Comparison of ENCODE assay signal across 8 cellular contexts in genomic region chr11:65711785-65712632, GRCh38. TPM values are rescaled to one million over a fixed set of nuclear protein-coding genes. Genes with fewer than 3 reads are reported as not detected.
DNase-seq lines count a peak whose midpoint lies in the region; ATAC-seq and TF ChIP-seq lines count a peak whose summit lies in the region.

Gene KAT5 (plus strand): TSS chr11:65712252. CDS start chr11:65712268, 16 bp downstream.

- peak; percentile 59 for TF ChIP-seq POLR2A in testis (IDR thresholded peaks at IDR 0.05)

- peak within 1 kb of the TSS; percentile 96 for H3K4me3 Mint-ChIP-seq in activated naive CD4-positive, alpha-beta T cell treated with anti-CD3 and anti-CD28 coated beads, Interleukin-2, amount 50 U/mL, for 24 hours

- H3K4me3 ChIP-seq in SK-N-SH (ENCODE audit: low read depth in 2 of 2, low read length in 1 of 2) (peak within 1 kb of the TSS; percentile 62 to 72), testis (peak within 1 kb of the TSS; percentile 64 to 74)

- H3F3A ChIP-seq in SK-N-SH (replicated peaks; ENCODE audit: insufficient read depth): no peaks in the 10 kb centered on the region

- no peaks in the 10 kb centered on the region for H3K9me3 ChIP-seq in SK-N-SH
- H3K9me3 ChIP-seq in testis: no peaks in the 10 kb centered on the region

- peak; percentile 92 for DNase-seq in GM10248 (ENCODE audit: extremely low spot score)
- peak; percentile 98 for DNase-seq in NCI-H1048 (lab: John Stamatoyannopoulos, UW)
- DNase-seq in SK-N-SH: peak; percentile 95
- peak; percentile 98 for DNase-seq in glomerular visceral epithelial cell (ENCODE audit: extremely low spot score)
- peak; percentile 99 for DNase-seq in omental fat pad (ENCODE audit: low spot score)
- DNase-seq in testis: peak; percentile 99

- TF ChIP-seq EP300 in SK-N-SH (IDR thresholded peaks at IDR 0.05; ENCODE audit: borderline replicate concordance in 1 of 2, low read depth in 1 of 2, low read length in 1 of 2): peak in 1 of 2 experiments; percentile 34; a peak in 1 of 4 replicates

- peak within 1 kb of the TSS; percentile 95 for H3K27ac Mint-ChIP-seq in activated naive CD4-positive, alpha-beta T cell treated with anti-CD3 and anti-CD28 coated beads, Interleukin-2, amount 50 U/mL, for 24 hours

- no peaks in the 10 kb centered on the region for H3K9me3 Mint-ChIP-seq in activated naive CD4-positive, alpha-beta T cell treated with anti-CD3 and anti-CD28 coated beads, Interleukin-2, amount 50 U/mL, for 24 hours

- H3K4me1 Mint-ChIP-seq in activated naive CD4-positive, alpha-beta T cell treated with anti-CD3 and anti-CD28 coated beads, Interleukin-2, amount 50 U/mL, for 24 hours: peaks cover 25% of the 10 kb centered on the region

- H3K79me2 ChIP-seq in SK-N-SH (ENCODE audit: insufficient read depth): peaks cover 18% of the 10 kb centered on the region; the same call in 1 of the 2 replicates

- H3K27ac ChIP-seq in SK-N-SH (ENCODE audit: low read depth in 2 of 2, low read length in 1 of 2) (peak within 1 kb of the TSS; percentile 96 to 98), testis (peak within 1 kb of the TSS; percentile 98)

- H3K9ac ChIP-seq in SK-N-SH: peak within 1 kb of the TSS; percentile 94

- POLR2A ChIA-PET in GM10248 (lab: Yijun Ruan, JAX) (interaction anchor here (0.7 to 2.2 kb wide), 6 partner anchors 9 to 289 kb away, joined by 3 to 18 read pairs (median 4); partner anchors contain the start of genes FIBP, MUS81, NEAT1 and RNASEH2C), SK-N-SH (lab: Yijun Ruan, JAX) (interaction anchor here (0.7 to 2.9 kb wide), 19 partner anchors 8 to 179 kb away, joined by 3 to 26 read pairs (median 5); partner anchors contain the start of genes AP5B1, CCDC85B, FIBP and MUS81)

- no peaks in the 10 kb centered on the region for H3K27me3 ChIP-seq in SK-N-SH (ENCODE audit: insufficient read depth)
- no peaks in the 10 kb centered on the region for H3K27me3 ChIP-seq in testis

- intact Hi-C loops in testis (cut with DNase I; ENCODE audit: low total_unique reads): loop anchor here (5.0 kb wide), 1 partner anchor 105 kb away; no protein-coding TSS in a partner anchor

- H2AFZ ChIP-seq in SK-N-SH (ENCODE audit: low read depth): peak within 1 kb of the TSS; percentile 100

- H3K27me3 Mint-ChIP-seq in activated naive CD4-positive, alpha-beta T cell treated with anti-CD3 and anti-CD28 coated beads, Interleukin-2, amount 50 U/mL, for 24 hours: no peaks in the 10 kb centered on the region

- peaks cover 6 to 8% of the 10 kb centered on the region in 2 experiments; a peak in 1 of 4 replicates for H3K4me1 ChIP-seq in SK-N-SH (ENCODE audit: control insufficient read depth in 1 of 2, insufficient read depth in 2 of 2, low read depth in 1 of 2, low read length in 1 of 2)
- peaks cover 12% of the 10 kb centered on the region for H3K4me1 ChIP-seq in testis

- CTCF ChIA-PET in GM10248 (lab: Yijun Ruan, JAX) (interaction anchor here (0.7 to 3.6 kb wide), 48 partner anchors 9 to 570 kb away, joined by 3 to 50 read pairs (median 4); partner anchors contain the start of genes AP5B1, BANF1, CCDC85B and EIF1AD), SK-N-SH (lab: Yijun Ruan, JAX) (interaction anchor here (0.5 to 5.3 kb wide), 72 partner anchors 8 to 356 kb away, joined by 3 to 111 read pairs (median 5); partner anchors contain the start of genes AP5B1, CCDC85B, FIBP and MUS81)

- H3K9me2 ChIP-seq in SK-N-SH: no peaks in the 10 kb centered on the region

- H4K20me1 ChIP-seq in SK-N-SH (ENCODE audit: insufficient read depth): no peaks in the 10 kb centered on the region

- H3K36me3 Mint-ChIP-seq in activated naive CD4-positive, alpha-beta T cell treated with anti-CD3 and anti-CD28 coated beads, Interleukin-2, amount 50 U/mL, for 24 hours: peaks cover 12% of the 10 kb centered on the region

- H3K36me3 ChIP-seq in SK-N-SH (replicated peaks in 1 of 2; ENCODE audit: control insufficient read depth in 1 of 2, insufficient read depth in 2 of 2, low read length in 1 of 2): peaks cover 22 to 31% of the 10 kb centered on the region in 2 experiments
- H3K36me3 ChIP-seq in testis (ENCODE audit: low read depth, missing control alignments): no peaks in the 10 kb centered on the region

- TF ChIP-seq CTCF in GM10248 (IDR thresholded peaks at IDR 0.05; ENCODE audit: control extremely low read depth, extremely low read depth, low read depth, missing control alignments) (peak; percentile 96), SK-N-SH (IDR thresholded peaks at IDR 0.05) (peak; percentile 95), omental fat pad (IDR thresholded peaks at IDR 0.05) (peak in 2 of 3 donors; percentile 92 to 99), testis (IDR thresholded peaks at IDR 0.05) (peak; percentile 99 to 100 (median 99))

- WGBS in SK-N-SH (ENCODE audit: low lambda C conversion rate): under 1% methylated on average over 44 of the region's 65 CpGs
- 0% methylated on average over 49 to 64 of the region's 65 CpGs for WGBS in testis, 2 donors

- TF ChIP-seq RAD21 in SK-N-SH (IDR thresholded peaks at IDR 0.05; ENCODE audit: low read length): peak; percentile 96

- ATAC-seq in HG02571 (IDR thresholded peaks at IDR 0.05; ENCODE audit: unreplicated experiment) (peak; percentile 76), omental fat pad (ENCODE audit: low FRiP score) (peak; percentile 95)

- H3K4me2 ChIP-seq in SK-N-SH: peak within 1 kb of the TSS; percentile 91

TF ChIP-seq in SK-N-SH, 30 proteins besides CTCF, POLR2A, EP300 and RAD21 (continues in another document):
- TF ChIP-seq POLR2AphosphoS5 (IDR thresholded peaks at IDR 0.05; ENCODE audit: low read depth, low read length): peak; percentile 59
- TF ChIP-seq GATA2 (CRISPR knock-in tag; IDR thresholded peaks at IDR 0.05): no peak
- no peak for TF ChIP-seq NRF1 (IDR thresholded peaks at IDR 0.05; ENCODE audit: low read depth, low read length)
- TF ChIP-seq NFIC (IDR thresholded peaks at IDR 0.05; ENCODE audit: borderline replicate concordance): peak; percentile 52; the same call in 1 of the 2 replicates
- peak; percentile 88 for TF ChIP-seq PBX3 (IDR thresholded peaks at IDR 0.05)
- no peak for TF ChIP-seq FOXM1 (IDR thresholded peaks at IDR 0.05; ENCODE audit: low read depth)
- no peak for TF ChIP-seq REST (IDR thresholded peaks at IDR 0.05; ENCODE audit: low read depth, low read length)
- TF ChIP-seq FOSL2 (IDR thresholded peaks at IDR 0.05; ENCODE audit: borderline replicate concordance, low read depth): no peak
- TF ChIP-seq USF1 (IDR thresholded peaks at IDR 0.05; ENCODE audit: borderline replicate concordance, low read depth): peak; percentile 100
- 0 out of 2 replicates have a peak, but pooled peaks have one; percentile 29 for TF ChIP-seq MXI1 (IDR thresholded peaks at IDR 0.05; ENCODE audit: low read depth, low read length)
- TF ChIP-seq FOXJ3 (CRISPR knock-in tag; IDR thresholded peaks at IDR 0.05): peak; percentile 26; the same call in 1 of the 2 replicates
- no peak for TF ChIP-seq EZH2phosphoT487 (IDR thresholded peaks at IDR 0.05; ENCODE audit: borderline replicate concordance, low read depth)
- peak; percentile 8 for TF ChIP-seq CHD2 (IDR thresholded peaks at IDR 0.05; ENCODE audit: low read length, partially characterized antibody)
- peak; percentile 26; the same call in 1 of the 2 replicates for TF ChIP-seq TCF12 (IDR thresholded peaks at IDR 0.05)
- TF ChIP-seq RXRA (IDR thresholded peaks at IDR 0.05; ENCODE audit: borderline replicate concordance, low read depth): no peak
- TF ChIP-seq ELF1 (IDR thresholded peaks at IDR 0.05): peak; percentile 82

RNA-seq across cellular contexts. Expression of gene KAT5, which starts in this region (rescaled TPM):
- 44.5 and 51.9 TPM in 2 replicates for polyA plus RNA-seq in SK-N-SH (2012; rRNA removed)
- 22.3 and 30.2 TPM in 2 replicates for polyA plus RNA-seq in SK-N-SH (2012; cell fraction: cytosol; rRNA removed)
- 94.6 and 147 TPM in 2 replicates for polyA plus RNA-seq in SK-N-SH (2012; cell fraction: nucleus; rRNA removed)
- total RNA-seq in omental fat pad: 10 to 100 TPM; 39.8 to 48.2 (median 44.7) TPM
- 100 to 1,000 TPM; 101 to 121 TPM for total RNA-seq in testis
- polyA plus RNA-seq in testis (ENCODE audit: insufficient read depth, low read depth, low replicate concordance): 154 TPM

Comparison
In these comparisons a context has a peak if more than half of its experiments do, and no peak if none do; other contexts are left out.
1. Peak in every context shown above with its lines: DNase-seq, ATAC-seq, H3K4me3 ChIP-seq and H3K27ac ChIP-seq.